19 cellular contexts compared by ENCODE assay signal in genomic region chr6:155887431-155887830, GRCh38.
DNase-seq lines count a peak whose midpoint lies in the region; ATAC-seq, FAIRE-seq and TF ChIP-seq lines count a peak whose summit lies in the region.
"Had no signal": no experiment of that assay in that cellular context is flagged by ENCODE, and none has a peak within 500 bp of the region (broad histone marks: within the 10 kb centered on the region; RNA-seq: fewer than 3 reads in every experiment).

No MANE protein-coding gene starts in this region.

- H3K4me3 ChIP-seq in NT2/D1 (ENCODE audit: insufficient read length, low read depth) (no peak overlapping the region), H1 (ENCODE audit: extremely low read depth in 1 of 4, insufficient read depth in 2 of 4, low read depth in 3 of 4, low read length in 4 of 4) (no peak overlapping the region)
- H3K4me3 ChIP-seq: GM12878, SJCRH30 had no signal

- POLR2A ChIA-PET in H1 (lab: Charles Lee; ENCODE audit: partially characterized antibody), result no interaction called here

- peak; percentile 36 for FAIRE-seq in H1 (lab: Jason Lieb, UNC)
- FAIRE-seq: GM12878 had no signal

- DNase-seq in NCI-H146 (lab: John Stamatoyannopoulos, UW) (peak; percentile 19), NCI-H146 treated with DMSO at 0.1 percent for 48 hours (lab: John Stamatoyannopoulos, UW; ENCODE audit: unreplicated experiment) (no peak), NT2/D1 (ENCODE audit: low read depth, low spot score) (peak; percentile 16), H1 (ENCODE audit: low read depth in 1 of 2, low spot score in 2 of 2) (no peak), GM03348 (ENCODE audit: low spot score) (no peak), DMS114 treated with DMSO at 0.1 percent for 48 hours (lab: John Stamatoyannopoulos, UW; ENCODE audit: unreplicated experiment) (no peak)
- DNase-seq in activated CD4-positive, alpha-beta T cell treated with anti-CD3 and anti-CD28 coated beads, Interleukin-2, amount 50 U/mL, for 1 hour, result no peak
- DNase-seq: GDM1, GOT3, HFFc6, KG1, NCI-H1417 treated with DMSO at 0.1 percent for 48 hours, NCI-H2029, NCI-H510A, NCI-H774 had no signal

- H2BK120ac ChIP-seq in H1 (replicated peaks; ENCODE audit: low read depth, low read length), result no peak overlapping the region

- H4K20me1 ChIP-seq in H1 (replicated peaks in 1 of 2; ENCODE audit: control insufficient read depth in 1 of 2, insufficient read depth in 2 of 2, low read length in 2 of 2), result no peaks in the 10 kb centered on the region

- H3K36me3 ChIP-seq in NT2/D1 (ENCODE audit: insufficient read depth, insufficient read length, low read length) (no peaks in the 10 kb centered on the region), H1 (ENCODE audit: control insufficient read depth in 2 of 4, insufficient read depth in 4 of 4, low read length in 3 of 4) (no peaks in the 10 kb centered on the region)
- H3K36me3 ChIP-seq: SJCRH30 had no signal

- no peak overlapping the region for H3K56ac ChIP-seq in H1 (replicated peaks; ENCODE audit: insufficient read length, low read depth, low read length)

- TF ChIP-seq EP300 in H1 (IDR thresholded peaks at IDR 0.05; ENCODE audit: borderline replicate concordance in 1 of 2, low read depth in 2 of 2, low read length in 2 of 2), result no peak

- no peak overlapping the region for H3K18ac ChIP-seq in H1 (ENCODE audit: extremely low read depth, low read length)

- no peak overlapping the region for H2AK5ac ChIP-seq in H1 (ENCODE audit: low read depth, low read length)

- no peak overlapping the region; the same call in 1 of the 2 replicates for H2BK20ac ChIP-seq in H1 (ENCODE audit: low read length)

- CTCF ChIA-PET in H1 (lab: Charles Lee; ENCODE audit: partially characterized antibody), result interaction anchor here (0.6 kb wide), 1 partner anchor 138 kb away, joined by 3 read pairs; no protein-coding TSS in a partner anchor

- no peak overlapping the region for H3K4ac ChIP-seq in H1 (replicated peaks; ENCODE audit: insufficient read length, low read depth, low read length)

- H3K27ac ChIP-seq in H1 (ENCODE audit: low read depth, low read length), result no peak overlapping the region
- H3K27ac ChIP-seq: 22Rv1, SJCRH30 had no signal

- no peak overlapping the region for H4K91ac ChIP-seq in H1 (replicated peaks; ENCODE audit: insufficient read length, low read length)

- H3K4me2 ChIP-seq in H1 (ENCODE audit: insufficient read depth in 1 of 2, low read depth in 2 of 2, low read length in 2 of 2), result no peak overlapping the region

- no peak overlapping the region for H4K8ac ChIP-seq in H1 (ENCODE audit: extremely low read depth, insufficient read depth, low read length)

- no peak for TF ChIP-seq RAD21 in H1 (IDR thresholded peaks at IDR 0.05 in 1 of 2, conservative IDR thresholded peaks at IDR 0.05 in 1 of 2; ENCODE audit: low read depth in 2 of 2, low read length in 2 of 2)

- TF ChIP-seq POLR2A in H1 (IDR thresholded peaks at IDR 0.05; ENCODE audit: control extremely low read depth in 1 of 2, low read depth in 2 of 2, low read length in 2 of 2), result no peak

- no peaks in the 10 kb centered on the region for H3K27me3 ChIP-seq in NT2/D1 (ENCODE audit: insufficient read depth, insufficient read length)
- no peaks in the 10 kb centered on the region for H3K27me3 ChIP-seq in H1 (replicated peaks in 1 of 4; ENCODE audit: control insufficient read depth in 3 of 4, extremely low read depth in 1 of 4, insufficient read depth in 3 of 4, low read length in 3 of 4)
- H3K27me3 ChIP-seq: SJCRH30 had no signal

- H3K9me3 ChIP-seq in NT2/D1 (ENCODE audit: insufficient read depth, low read length) (no peaks in the 10 kb centered on the region), H1 (ENCODE audit: insufficient read depth in 2 of 2, low read depth in 1 of 2, low read length in 1 of 2) (no peaks in the 10 kb centered on the region)
- H3K9me3 ChIP-seq: SJCRH30 had no signal

- TF ChIP-seq CTCF in H1 (IDR thresholded peaks at IDR 0.05; ENCODE audit: control extremely low read depth in 1 of 3, insufficient read depth in 1 of 3, low read depth in 1 of 3, low read length in 3 of 3), result no peak

- H3K79me2 ChIP-seq in H1 (ENCODE audit: control insufficient read depth in 1 of 2, insufficient read depth in 2 of 2, low read length in 2 of 2), result no peaks in the 10 kb centered on the region

- no peak overlapping the region for H3K23ac ChIP-seq in H1 (ENCODE audit: insufficient read length)

- ATAC-seq in HG02852 (IDR thresholded peaks at IDR 0.05; ENCODE audit: unreplicated experiment), result no peak
- ATAC-seq: GM12878 had no signal

- H4K5ac ChIP-seq in H1 (ENCODE audit: insufficient read length, low read depth, low read length), result no peak overlapping the region

- no peaks in the 10 kb centered on the region for H3K79me1 ChIP-seq in H1 (ENCODE audit: low read depth, low read length)

- no peak overlapping the region for H2BK12ac ChIP-seq in H1 (ENCODE audit: low read depth, low read length)

- no peak overlapping the region for H3K9ac ChIP-seq in NT2/D1 (ENCODE audit: insufficient read length, low read depth)
- H3K9ac ChIP-seq in H1 (replicated peaks in 1 of 4; ENCODE audit: extremely low read depth in 1 of 4, low read depth in 3 of 4, low read length in 3 of 4), result no peak overlapping the region

- no peaks in the 10 kb centered on the region; the same call in 1 of the 2 replicates for H3K23me2 ChIP-seq in H1 (ENCODE audit: low read depth, low read length)

- 75% methylated on average over 3 of the region's 3 CpGs; no CpG with 5 or more reads in 1 of the 2 experiments for WGBS in H1 (ENCODE audit: extremely low coverage in 1 of 2, insufficient coverage in 1 of 2, insufficient read length in 1 of 2, insufficient replicate concordance in 2 of 2, low coverage in 1 of 2, low lambda C conversion rate in 2 of 2, missing lambda C conversion rate in 1 of 2), 2 experiments

- no peak overlapping the region for H2BK15ac ChIP-seq in H1 (ENCODE audit: low read length)

- no peak overlapping the region for H2AFZ ChIP-seq in H1 (ENCODE audit: low read length)

- H3K4me1 ChIP-seq in NT2/D1 (ENCODE audit: insufficient read depth, insufficient read length) (no peaks in the 10 kb centered on the region), H1 (replicated peaks in 1 of 4; ENCODE audit: control insufficient read depth in 3 of 4, insufficient read depth in 4 of 4, low read length in 3 of 4) (peaks cover 0 to 9% (median 6%) of the 10 kb centered on the region in 4 experiments; a peak in 3 of 7 replicates)
- H3K4me1 ChIP-seq: SJCRH30 had no signal

- no peak overlapping the region for H2BK5ac ChIP-seq in H1 (ENCODE audit: low read depth, low read length)

- no peak overlapping the region for H3K14ac ChIP-seq in H1 (ENCODE audit: insufficient read length)

TF ChIP-seq in H1, 55 proteins besides CTCF, POLR2A, EP300 and RAD21 (continues in another document):
- TF ChIP-seq SP2 (IDR thresholded peaks at IDR 0.05; ENCODE audit: low read length) (no peak), KDM4A (IDR thresholded peaks at IDR 0.05; ENCODE audit: low read depth, low read length, severe bottlenecking) (no peak), SRF (IDR thresholded peaks at IDR 0.05; ENCODE audit: low read depth, low read length) (no peak), PHF8 (conservative IDR thresholded peaks at IDR 0.05; ENCODE audit: low read depth, low read length) (no peak), USF2 (IDR thresholded peaks at IDR 0.05; ENCODE audit: low read length) (no peak), JUN (IDR thresholded peaks at IDR 0.05; ENCODE audit: low read depth, low read length) (no peak), MAFK (IDR thresholded peaks at IDR 0.05; ENCODE audit: low read depth, low read length) (0 out of 2 replicates have a peak, but pooled peaks have one; percentile 27), TCF12 (IDR thresholded peaks at IDR 0.05; ENCODE audit: low read depth, low read length) (no peak), ZNF274 (IDR thresholded peaks at IDR 0.05; ENCODE audit: borderline replicate concordance, extremely low read depth, low read length) (no peak), CEBPB (IDR thresholded peaks at IDR 0.05; ENCODE audit: low read depth, low read length) (no peak), JUND (IDR thresholded peaks at IDR 0.05; ENCODE audit: low read length) (0 out of 2 replicates have a peak, but pooled peaks have one; percentile 14), CBX5 (IDR thresholded peaks at IDR 0.05; ENCODE audit: low read depth, low read length) (no peak), RBBP5 (IDR thresholded peaks at IDR 0.05; ENCODE audit: borderline replicate concordance, low read depth, low read length) (no peak), BACH1 (IDR thresholded peaks at IDR 0.05; ENCODE audit: low read length) (no peak), SP1 (IDR thresholded peaks at IDR 0.05; ENCODE audit: low read depth, low read length) (no peak), BRCA1 (IDR thresholded peaks at IDR 0.05; ENCODE audit: low read depth, low read length) (no peak), HDAC6 (IDR thresholded peaks at IDR 0.05; ENCODE audit: low read depth, low read length) (no peak)

Comparison
In these comparisons a context has a peak if more than half of its experiments do, and no peak if none do; other contexts are left out.
1. DNase-seq: peak in NCI-H146 (single experiment) and NT2/D1 (single experiment); none in NCI-H146 treated with DMSO at 0.1 percent for 48 hours (single experiment), H1 (0 of 2), GM03348 (single experiment), activated CD4-positive, alpha-beta T cell treated with anti-CD3 and anti-CD28 coated beads, Interleukin-2, amount 50 U/mL, for 1 hour (single experiment) and DMS114 treated with DMSO at 0.1 percent for 48 hours (single experiment).